In genomic region chr3:24025805-24026204, GRCh38 we compare ENCODE assay signal across 3 cellular contexts.
TF ChIP-seq lines count a peak whose summit lies in the region.

No MANE protein-coding gene starts in this region.

TF ChIP-seq in A549, 52 proteins besides CTCF, POLR2A, EP300 and RAD21:
- TF ChIP-seq ZSCAN20 (CRISPR knock-in tag; IDR thresholded peaks at IDR 0.05) (no peak), MAFK (IDR thresholded peaks at IDR 0.05; ENCODE audit: partially characterized antibody) (peak; percentile 66)

TF ChIP-seq in IMR-90, 13 proteins besides CTCF, POLR2A, EP300 and RAD21:
- no peak for TF ChIP-seq USF2 (IDR thresholded peaks at IDR 0.05; ENCODE audit: low read depth, low read length)
- TF ChIP-seq MXI1 (IDR thresholded peaks at IDR 0.05; ENCODE audit: borderline replicate concordance, low read depth, low read length), result no peak
- TF ChIP-seq MAFK (IDR thresholded peaks at IDR 0.05; ENCODE audit: low read depth, low read length), result peak; percentile 9; the same call in 1 of the 2 replicates

TF ChIP-seq in H1, 55 proteins besides CTCF, POLR2A, EP300 and RAD21:
- TF ChIP-seq E2F6 (IDR thresholded peaks at IDR 0.05) (no peak), TAF7 (optimal IDR thresholded peaks at IDR 0.05; ENCODE audit: borderline replicate concordance, low read depth, low read length) (no peak), KDM4A (IDR thresholded peaks at IDR 0.05; ENCODE audit: low read depth, low read length, severe bottlenecking) (no peak), TBP (IDR thresholded peaks at IDR 0.05; ENCODE audit: low read depth, low read length) (no peak), ATF2 (IDR thresholded peaks at IDR 0.05; ENCODE audit: low read length) (no peak), CHD2 (IDR thresholded peaks at IDR 0.05; ENCODE audit: low read length) (no peak), SIN3A (conservative IDR thresholded peaks at IDR 0.05 in 1 of 2, IDR thresholded peaks at IDR 0.05 in 1 of 2; ENCODE audit: low read depth in 1 of 2, low read length in 2 of 2) (no peak), BACH1 (IDR thresholded peaks at IDR 0.05; ENCODE audit: low read length) (no peak), HDAC6 (IDR thresholded peaks at IDR 0.05; ENCODE audit: low read depth, low read length) (no peak), RFX5 (IDR thresholded peaks at IDR 0.05; ENCODE audit: borderline replicate concordance, low read depth, low read length) (no peak), RNF2 (IDR thresholded peaks at IDR 0.05; ENCODE audit: borderline replicate concordance, low read depth, low read length, missing control alignments, poor library complexity, severe bottlenecking) (no peak), BCL11A (IDR thresholded peaks at IDR 0.05; ENCODE audit: low read depth in 2 of 2, low read length in 2 of 2) (no peak), SP1 (IDR thresholded peaks at IDR 0.05; ENCODE audit: low read depth, low read length) (no peak), CBX5 (IDR thresholded peaks at IDR 0.05; ENCODE audit: low read depth, low read length) (no peak), ZNF274 (IDR thresholded peaks at IDR 0.05; ENCODE audit: borderline replicate concordance, extremely low read depth, low read length) (no peak)
